In the genomic region with DNA sequence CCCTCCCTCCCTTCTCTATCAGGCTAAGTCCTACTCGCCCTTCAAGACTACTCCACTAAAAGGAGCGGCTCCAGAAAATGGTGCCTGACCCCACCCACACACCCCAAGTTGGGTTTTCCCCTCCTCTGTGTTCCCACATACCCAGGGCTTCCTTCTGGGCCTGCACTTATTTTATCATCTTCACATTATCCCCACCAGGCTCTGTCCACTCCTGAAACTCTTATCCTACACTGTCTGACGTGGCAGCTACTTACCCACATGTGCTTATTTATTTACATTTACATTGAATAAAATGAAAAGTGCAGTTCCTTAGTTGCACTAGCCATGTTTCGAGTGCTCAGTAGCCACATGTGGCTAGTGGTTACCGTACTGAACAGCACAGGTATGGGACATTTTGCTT, we compare ENCODE assay signal across 3 cellular contexts.
TF ChIP-seq lines count a peak whose summit lies in the region.

No MANE protein-coding gene starts in this region.

TF ChIP-seq in SK-N-SH, 30 proteins besides CTCF, POLR2A, EP300 and RAD21 (continued from another document):
- TF ChIP-seq, protein P1, sequence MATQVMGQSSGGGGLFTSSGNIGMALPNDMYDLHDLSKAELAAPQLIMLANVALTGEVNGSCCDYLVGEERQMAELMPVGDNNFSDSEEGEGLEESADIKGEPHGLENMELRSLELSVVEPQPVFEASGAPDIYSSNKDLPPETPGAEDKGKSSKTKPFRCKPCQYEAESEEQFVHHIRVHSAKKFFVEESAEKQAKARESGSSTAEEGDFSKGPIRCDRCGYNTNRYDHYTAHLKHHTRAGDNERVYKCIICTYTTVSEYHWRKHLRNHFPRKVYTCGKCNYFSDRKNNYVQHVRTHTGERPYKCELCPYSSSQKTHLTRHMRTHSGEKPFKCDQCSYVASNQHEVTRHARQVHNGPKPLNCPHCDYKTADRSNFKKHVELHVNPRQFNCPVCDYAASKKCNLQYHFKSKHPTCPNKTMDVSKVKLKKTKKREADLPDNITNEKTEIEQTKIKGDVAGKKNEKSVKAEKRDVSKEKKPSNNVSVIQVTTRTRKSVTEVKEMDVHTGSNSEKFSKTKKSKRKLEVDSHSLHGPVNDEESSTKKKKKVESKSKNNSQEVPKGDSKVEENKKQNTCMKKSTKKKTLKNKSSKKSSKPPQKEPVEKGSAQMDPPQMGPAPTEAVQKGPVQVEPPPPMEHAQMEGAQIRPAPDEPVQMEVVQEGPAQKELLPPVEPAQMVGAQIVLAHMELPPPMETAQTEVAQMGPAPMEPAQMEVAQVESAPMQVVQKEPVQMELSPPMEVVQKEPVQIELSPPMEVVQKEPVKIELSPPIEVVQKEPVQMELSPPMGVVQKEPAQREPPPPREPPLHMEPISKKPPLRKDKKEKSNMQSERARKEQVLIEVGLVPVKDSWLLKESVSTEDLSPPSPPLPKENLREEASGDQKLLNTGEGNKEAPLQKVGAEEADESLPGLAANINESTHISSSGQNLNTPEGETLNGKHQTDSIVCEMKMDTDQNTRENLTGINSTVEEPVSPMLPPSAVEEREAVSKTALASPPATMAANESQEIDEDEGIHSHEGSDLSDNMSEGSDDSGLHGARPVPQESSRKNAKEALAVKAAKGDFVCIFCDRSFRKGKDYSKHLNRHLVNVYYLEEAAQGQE (IDR thresholded peaks at IDR 0.05; ENCODE audit: low read depth, low read length): peak; percentile 63; the same call in 1 of the 2 replicates

TF ChIP-seq in SK-N-SH treated with all-trans-retinoic acid at 6 μM for 48 hours, 23 proteins besides CTCF, POLR2A, EP300 and RAD21 (continued from another document):
- TF ChIP-seq, protein P2, sequence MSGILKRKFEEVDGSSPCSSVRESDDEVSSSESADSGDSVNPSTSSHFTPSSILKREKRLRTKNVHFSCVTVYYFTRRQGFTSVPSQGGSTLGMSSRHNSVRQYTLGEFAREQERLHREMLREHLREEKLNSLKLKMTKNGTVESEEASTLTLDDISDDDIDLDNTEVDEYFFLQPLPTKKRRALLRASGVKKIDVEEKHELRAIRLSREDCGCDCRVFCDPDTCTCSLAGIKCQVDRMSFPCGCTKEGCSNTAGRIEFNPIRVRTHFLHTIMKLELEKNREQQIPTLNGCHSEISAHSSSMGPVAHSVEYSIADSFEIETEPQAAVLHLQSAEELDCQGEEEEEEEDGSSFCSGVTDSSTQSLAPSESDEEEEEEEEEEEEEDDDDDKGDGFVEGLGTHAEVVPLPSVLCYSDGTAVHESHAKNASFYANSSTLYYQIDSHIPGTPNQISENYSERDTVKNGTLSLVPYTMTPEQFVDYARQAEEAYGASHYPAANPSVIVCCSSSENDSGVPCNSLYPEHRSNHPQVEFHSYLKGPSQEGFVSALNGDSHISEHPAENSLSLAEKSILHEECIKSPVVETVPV (CRISPR knock-in tag; IDR thresholded peaks at IDR 0.05): no peak
TF ChIP-seq in SK-N-SH treated with all-trans-retinoic acid at 6 μM for 48 hours: peak in this region for 0.

TF ChIP-seq in HEK293, 187 proteins besides CTCF, POLR2A, EP300 and RAD21 (continued from another document):
- TF ChIP-seq, protein P1 (tag by site-specific recombination; IDR thresholded peaks at IDR 0.05): peak; percentile 52; the same call in 1 of the 2 replicates
